ENCODE assay signal across 10 cellular contexts in the genomic region with DNA sequence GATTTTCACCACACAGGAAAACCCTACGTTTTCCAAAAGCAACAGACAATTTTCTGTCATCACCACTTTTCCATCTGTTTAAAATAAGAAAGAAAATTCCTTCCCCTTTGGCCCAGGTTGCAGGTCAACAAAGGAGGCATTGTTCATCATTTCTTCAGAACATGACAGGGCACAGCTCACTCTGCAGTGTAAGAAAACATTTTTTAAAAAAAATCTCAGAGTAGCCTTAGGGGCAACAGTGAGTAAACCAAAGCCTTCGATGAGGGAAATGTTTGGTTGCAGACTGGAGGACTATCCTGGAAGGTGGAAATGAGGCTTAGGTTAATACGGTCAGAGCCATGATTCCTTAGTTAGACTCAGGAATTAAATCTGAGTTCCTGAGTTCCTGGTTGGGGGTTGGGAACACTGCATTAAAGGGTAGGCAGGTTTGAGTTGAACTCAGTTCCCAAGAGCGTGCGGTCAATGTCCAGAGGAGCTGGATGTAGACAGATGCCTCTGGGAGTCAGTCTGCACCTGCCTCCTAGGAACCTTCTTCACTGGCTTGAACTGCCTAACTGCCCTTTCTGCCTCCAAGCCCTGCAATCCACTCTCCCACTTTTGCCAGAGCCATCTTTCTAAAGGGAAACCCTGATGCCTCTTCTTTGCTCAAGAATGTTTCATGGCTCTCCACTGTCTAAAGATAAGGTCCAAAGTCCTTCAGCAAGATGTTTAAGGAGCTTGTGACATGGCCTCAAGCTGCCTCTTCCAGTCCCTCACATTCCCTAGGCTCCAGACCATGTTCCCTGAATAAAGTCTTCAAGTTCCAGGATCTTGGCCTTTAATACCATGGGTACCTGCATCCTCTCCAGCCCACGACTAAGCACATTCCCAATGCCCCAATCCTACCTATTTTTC. TPM values are rescaled to one million over a fixed set of nuclear protein-coding genes. Genes with fewer than 3 reads are reported as not detected.
DNase-seq lines count a peak whose midpoint lies in the region; ATAC-seq and TF ChIP-seq lines count a peak whose summit lies in the region.
"Had no signal": no experiment of that assay in that cellular context is flagged by ENCODE, and none has a peak within 500 bp of the region (broad histone marks: within the 10 kb centered on the region; RNA-seq: fewer than 3 reads in every experiment).

No MANE protein-coding gene starts in this region.

- H3K9me3 ChIP-seq in esophagus squamous epithelium: no peaks in the 10 kb centered on the region

- peaks cover 0 to 4% (median 0%) of the 10 kb centered on the region in 3 donors for H3K36me3 ChIP-seq in esophagus squamous epithelium

- peak overlapping the region; percentile 64 for H3K4me3 Mint-ChIP-seq in T-helper 2 cell treated with Interferon-gamma antibody and Interleukin-4, amounts not matched to agents 5 μg/mL and 100 μg/mL, for 36 hours
- peak overlapping the region; percentile 64 for H3K4me3 Mint-ChIP-seq in glutamatergic neuron (ENCODE audit: unreplicated experiment)
- peak overlapping the region; percentile 68 for H3K4me3 Mint-ChIP-seq in stimulated activated effector memory CD8-positive, alpha-beta T cell treated with anti-CD3 and anti-CD28 coated beads, Interleukin-12 subunit alpha, Interleukin-12 subunit beta, amount 100 ng/mL, for 72 hours
- H3K4me3 Mint-ChIP-seq in activated CD8-positive, alpha-beta memory T cell treated with anti-CD3 and anti-CD28 coated beads, Interleukin-2, amount 10 ng/mL, durations not matched to agents 7 days and 5 days: no peak overlapping the region

- peak overlapping the region in 2 of 4 donors; percentile 17 to 57 for H3K27ac ChIP-seq in esophagus squamous epithelium

- no peak overlapping the region for H3K4me3 ChIP-seq in esophagus squamous epithelium

- peaks cover 55% of the 10 kb centered on the region for H3K4me1 Mint-ChIP-seq in T-helper 2 cell treated with Interferon-gamma antibody and Interleukin-4, amounts not matched to agents 5 μg/mL and 100 μg/mL, for 36 hours (ENCODE audit: low read depth)
- H3K4me1 Mint-ChIP-seq in glutamatergic neuron (ENCODE audit: low read depth, unreplicated experiment): peaks cover 31% of the 10 kb centered on the region
- peaks cover 43% of the 10 kb centered on the region for H3K4me1 Mint-ChIP-seq in stimulated activated effector memory CD8-positive, alpha-beta T cell treated with anti-CD3 and anti-CD28 coated beads, Interleukin-12 subunit alpha, Interleukin-12 subunit beta, amount 100 ng/mL, for 72 hours
- peaks cover 49% of the 10 kb centered on the region for H3K4me1 Mint-ChIP-seq in activated CD8-positive, alpha-beta memory T cell treated with anti-CD3 and anti-CD28 coated beads, Interleukin-2, amount 10 ng/mL, durations not matched to agents 7 days and 5 days

- no peaks in the 10 kb centered on the region for H3K9me3 Mint-ChIP-seq in T-helper 2 cell treated with Interferon-gamma antibody and Interleukin-4, amounts not matched to agents 5 μg/mL and 100 μg/mL, for 36 hours
- peaks cover 7% of the 10 kb centered on the region for H3K9me3 Mint-ChIP-seq in glutamatergic neuron (ENCODE audit: unreplicated experiment)
- no peaks in the 10 kb centered on the region for H3K9me3 Mint-ChIP-seq in stimulated activated effector memory CD8-positive, alpha-beta T cell treated with anti-CD3 and anti-CD28 coated beads, Interleukin-12 subunit alpha, Interleukin-12 subunit beta, amount 100 ng/mL, for 72 hours
- no peaks in the 10 kb centered on the region for H3K9me3 Mint-ChIP-seq in activated CD8-positive, alpha-beta memory T cell treated with anti-CD3 and anti-CD28 coated beads, Interleukin-2, amount 10 ng/mL, durations not matched to agents 7 days and 5 days (ENCODE audit: low read depth)

- H3K27ac Mint-ChIP-seq in T-helper 2 cell treated with Interferon-gamma antibody and Interleukin-4, amounts not matched to agents 5 μg/mL and 100 μg/mL, for 36 hours: no peak overlapping the region
- no peak overlapping the region for H3K27ac Mint-ChIP-seq in glutamatergic neuron (ENCODE audit: unreplicated experiment)
- no peak overlapping the region for H3K27ac Mint-ChIP-seq in stimulated activated effector memory CD8-positive, alpha-beta T cell treated with anti-CD3 and anti-CD28 coated beads, Interleukin-12 subunit alpha, Interleukin-12 subunit beta, amount 100 ng/mL, for 72 hours
- no peak overlapping the region for H3K27ac Mint-ChIP-seq in activated CD8-positive, alpha-beta memory T cell treated with anti-CD3 and anti-CD28 coated beads, Interleukin-2, amount 10 ng/mL, durations not matched to agents 7 days and 5 days

- CTCF ChIA-PET in activated CD8-positive, alpha-beta memory T cell treated with anti-CD3 and anti-CD28 coated beads, Interleukin-2, amount 10 ng/mL, durations not matched to agents 7 days and 5 days (lab: Charles Lee): interaction anchor here (0.7 to 5.7 kb wide), 2 partner anchors 183 to 184 kb away, joined by 3 to 38 read pairs; no protein-coding TSS in a partner anchor

- no peak for TF ChIP-seq CTCF in glutamatergic neuron (IDR thresholded peaks at IDR 0.05; ENCODE audit: partially characterized antibody, unreplicated experiment)
- TF ChIP-seq CTCF in esophagus squamous epithelium (IDR thresholded peaks at IDR 0.05): no peak

- TF ChIP-seq POLR2A in esophagus squamous epithelium (IDR thresholded peaks at IDR 0.05): no peak

- ATAC-seq in stimulated activated effector memory CD8-positive, alpha-beta T cell treated with anti-CD3 and anti-CD28 coated beads, Interleukin-12 subunit alpha, Interleukin-12 subunit beta, amount 100 ng/mL, for 72 hours: no peak
- ATAC-seq in activated CD8-positive, alpha-beta memory T cell treated with anti-CD3 and anti-CD28 coated beads, Interleukin-2, amount 10 ng/mL, durations not matched to agents 7 days and 5 days: no peak

- peaks cover 3% of the 10 kb centered on the region for H3K36me3 Mint-ChIP-seq in T-helper 2 cell treated with Interferon-gamma antibody and Interleukin-4, amounts not matched to agents 5 μg/mL and 100 μg/mL, for 36 hours (ENCODE audit: low read depth)
- no peaks in the 10 kb centered on the region for H3K36me3 Mint-ChIP-seq in glutamatergic neuron (ENCODE audit: unreplicated experiment)
- peaks cover 6% of the 10 kb centered on the region for H3K36me3 Mint-ChIP-seq in stimulated activated effector memory CD8-positive, alpha-beta T cell treated with anti-CD3 and anti-CD28 coated beads, Interleukin-12 subunit alpha, Interleukin-12 subunit beta, amount 100 ng/mL, for 72 hours
- peaks cover 2% of the 10 kb centered on the region for H3K36me3 Mint-ChIP-seq in activated CD8-positive, alpha-beta memory T cell treated with anti-CD3 and anti-CD28 coated beads, Interleukin-2, amount 10 ng/mL, durations not matched to agents 7 days and 5 days

- peaks cover 72% of the 10 kb centered on the region for H3K27me3 Mint-ChIP-seq in T-helper 2 cell treated with Interferon-gamma antibody and Interleukin-4, amounts not matched to agents 5 μg/mL and 100 μg/mL, for 36 hours (ENCODE audit: low read depth)
- H3K27me3 Mint-ChIP-seq in glutamatergic neuron (ENCODE audit: unreplicated experiment): peaks cover 18% of the 10 kb centered on the region
- H3K27me3 Mint-ChIP-seq in activated CD8-positive, alpha-beta memory T cell treated with anti-CD3 and anti-CD28 coated beads, Interleukin-2, amount 10 ng/mL, durations not matched to agents 7 days and 5 days: peaks cover 81% of the 10 kb centered on the region

- intact Hi-C loops in esophagus squamous epithelium (cut with DNase I): loop anchor here (10.0 kb wide), 1 partner anchor 348 kb away; no protein-coding TSS in a partner anchor

- DNase-seq in T-helper 2 cell treated with Interferon-gamma antibody and Interleukin-4, amounts not matched to agents 5 μg/mL and 100 μg/mL, for 36 hours (ENCODE audit: low spot score): no peak
- DNase-seq in T-helper 2 cell: no peak
- peak; percentile 40 for DNase-seq in SK-MEL-5 (ENCODE audit: low read depth, low spot score)
- no peak for DNase-seq in glutamatergic neuron
- DNase-seq in stimulated activated effector memory CD8-positive, alpha-beta T cell treated with anti-CD3 and anti-CD28 coated beads, Interleukin-12 subunit alpha, Interleukin-12 subunit beta, amount 100 ng/mL, for 72 hours (ENCODE audit: low spot score in 2 of 2): no peak
- no peak for DNase-seq in esophagus squamous epithelium (lab: John Stamatoyannopoulos, UW)
- no peak for DNase-seq in activated CD8-positive, alpha-beta memory T cell treated with anti-CD3 and anti-CD28 coated beads, Interleukin-2, amount 10 ng/mL, durations not matched to agents 7 days and 5 days
- no peak for DNase-seq in activated CD4-positive, alpha-beta T cell treated with anti-CD3 and anti-CD28 coated beads, Interleukin-2, amount 50 U/mL, for 4 hours
- DNase-seq: NCI-H1694, SHP77 treated with DMSO at 0.1 percent for 48 hours had no signal

- WGBS in esophagus squamous epithelium, 2 donors: 42 to 55% methylated on average over 4 to 6 of the region's 6 CpGs

- H3K27me3 ChIP-seq in esophagus squamous epithelium: peaks cover 0 to 12% (median 0%) of the 10 kb centered on the region in 4 donors

- peaks cover 14 to 85% (median 41%) of the 10 kb centered on the region in 3 donors for H3K4me1 ChIP-seq in esophagus squamous epithelium

- in situ Hi-C loops in SK-MEL-5 (cut with HindIII; ENCODE audit: low pct_unique_long_range_greater_than_20kb, low sequenced_read_pairs): no loop called here

RNA-seq across cellular contexts. Expression of gene HES1, which starts 3.2 kb away (rescaled TPM):
- 42.3 and 49.0 TPM in 2 replicates for total RNA-seq in SK-MEL-5 (2014; rRNA removed; shearing (Covaris generic))
- 26.1 and 26.9 TPM in 2 replicates for polyA plus RNA-seq in SK-MEL-5 (2015; cell fraction: cytosol; rRNA removed)
- polyA plus RNA-seq in SK-MEL-5 (2015; cell fraction: nucleus; rRNA removed): 40.7 and 50.5 TPM in 2 replicates
- 0.34 TPM for total RNA-seq in glutamatergic neuron (ENCODE audit: unreplicated experiment)
- 10 to 100 TPM; 38.6 to 92.1 (median 75.4) TPM for total RNA-seq in esophagus squamous epithelium
- under 1 TPM; 0.28 to 0.35 TPM for total RNA-seq in activated CD8-positive, alpha-beta memory T cell treated with anti-CD3 and anti-CD28 coated beads, Interleukin-2, amount 10 ng/mL, durations not matched to agents 7 days and 5 days

Comparison
In these comparisons a context has a peak if more than half of its experiments do, and no peak if none do; other contexts are left out.
1. RNA of gene HES1, which starts 3.2 kb away (total RNA-seq): 38.6 to 92.1 TPM in esophagus squamous epithelium and 42.3 to 49.0 TPM in SK-MEL-5; 0.28 to 0.35 TPM in activated CD8-positive, alpha-beta memory T cell treated with anti-CD3 and anti-CD28 coated beads, Interleukin-2, amount 10 ng/mL, durations not matched to agents 7 days and 5 days and 0.34 TPM in glutamatergic neuron (single experiment); every median in the first group is over 10 times any median in the second.